22 cellular contexts compared by ENCODE assay signal in the genomic region with DNA sequence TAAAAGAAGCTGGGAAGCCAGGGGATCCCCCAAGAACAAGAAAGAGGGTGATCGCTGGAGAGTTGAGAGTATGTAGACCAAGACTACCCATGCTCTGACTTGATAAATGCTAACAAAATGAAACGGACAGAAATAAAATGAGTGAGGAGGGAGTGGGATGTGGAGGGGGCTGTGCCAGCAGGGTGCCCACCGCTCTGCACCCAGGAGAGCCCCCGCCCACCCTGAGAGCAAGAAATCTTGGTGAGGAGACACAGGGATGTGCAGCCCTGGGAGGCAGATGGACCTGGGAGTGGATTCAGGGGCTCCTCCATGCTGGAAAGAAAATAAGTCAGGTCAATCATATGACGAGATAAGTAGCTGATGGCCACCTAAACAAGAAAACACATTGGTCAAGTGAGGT.
"Had no signal": no experiment of that assay in that cellular context is flagged by ENCODE, and none has a peak within 500 bp of the region (broad histone marks: within the 10 kb centered on the region; RNA-seq: fewer than 3 reads in every experiment).

No MANE protein-coding gene starts in this region.

- H3K9me3 ChIP-seq: lower lobe of right lung, mucosa of descending colon had no signal

- DNase-seq: heart right ventricle, hippocampal formation, hypothalamus, immature natural killer cell, kidney, kidney glomerular epithelial cell, left cardiac atrium, left colon, left lung, left ventricle myocardium inferior, left ventricle myocardium superior, lower lobe of right lung, mammary epithelial cell, mesenchymal stem cell, mesendoderm, midbrain, mucosa of descending colon had no signal

- H3K4me1 ChIP-seq: heart right ventricle, left lung, left ventricle myocardium inferior, lower lobe of right lung had no signal

- H3K27ac Mint-ChIP-seq: immature natural killer cell, memory B cell, mesothelial cell of epicardium had no signal

- H3K4me1 Mint-ChIP-seq: immature natural killer cell, memory B cell, mesothelial cell of epicardium had no signal

- H3K36me3 Mint-ChIP-seq: immature natural killer cell, memory B cell, mesothelial cell of epicardium had no signal

- H3K9me3 Mint-ChIP-seq: immature natural killer cell had no signal

- H3K27me3 ChIP-seq: hepatocyte, left lung had no signal

- ATAC-seq: heart right ventricle, left cardiac atrium, left colon, left lobe of liver, left lung, left ventricle myocardium superior, lower lobe of right lung, mucosa of descending colon had no signal

- H3K36me3 ChIP-seq: heart right ventricle, left lung, left ventricle myocardium inferior, lower lobe of right lung had no signal

- H3K27ac ChIP-seq: heart right ventricle, hepatocyte, left lung, left ventricle myocardium inferior, lower lobe of right lung had no signal

- H3K4me3 ChIP-seq: heart right ventricle, hepatocyte, left lung, left ventricle myocardium inferior, lower lobe of right lung, lung, mucosa of descending colon had no signal

- H3K4me3 Mint-ChIP-seq: immature natural killer cell, memory B cell, mesothelial cell of epicardium had no signal
